In genomic region chr13:104984296-104984818, GRCh38 we compare ENCODE assay signal across 8 cellular contexts.
DNase-seq lines count a peak whose midpoint lies in the region; ATAC-seq and TF ChIP-seq lines count a peak whose summit lies in the region.

No MANE protein-coding gene starts in this region.

- no peaks in the 10 kb centered on the region for H3K9me3 Mint-ChIP-seq in activated CD8-positive, alpha-beta T cell treated with anti-CD3 and anti-CD28 coated beads, Interleukin-2, amount 10 ng/mL, durations not matched to agents 7 days and 5 days (ENCODE audit: insufficient read depth)

- ATAC-seq in GM21576 (IDR thresholded peaks at IDR 0.05; ENCODE audit: unreplicated experiment): peak; percentile 85
- peak; percentile 91 for ATAC-seq in activated CD8-positive, alpha-beta T cell treated with anti-CD3 and anti-CD28 coated beads, Interleukin-2, amount 10 ng/mL, durations not matched to agents 7 days and 5 days

- no peak for TF ChIP-seq CTCF in GM13977 (IDR thresholded peaks at IDR 0.05; ENCODE audit: extremely low read depth, insufficient read depth, missing control alignments)

- in situ Hi-C loops in GM13977 (cut with MboI; ENCODE audit: low pct_unique_long_range_greater_than_20kb, low sequenced_read_pairs, unreplicated experiment): loop anchor here (25.0 kb wide), 1 partner anchor 1578 kb away; the partner anchor contains the start of gene ARGLU1

- CTCF ChIA-PET in activated CD8-positive, alpha-beta T cell treated with anti-CD3 and anti-CD28 coated beads, Interleukin-2, amount 10 ng/mL, durations not matched to agents 7 days and 5 days (lab: Charles Lee): no interaction called here
- CTCF ChIA-PET in HEK293T (lab: Yijun Ruan, JAX): no interaction called here

- POLR2A ChIA-PET in activated CD8-positive, alpha-beta T cell treated with anti-CD3 and anti-CD28 coated beads, Interleukin-2, amount 10 ng/mL, durations not matched to agents 7 days and 5 days (lab: Charles Lee): no interaction called here
- POLR2A ChIA-PET in HEK293T (lab: Yijun Ruan, JAX): no interaction called here

- no peaks in the 10 kb centered on the region for H3K27me3 Mint-ChIP-seq in activated CD8-positive, alpha-beta T cell treated with anti-CD3 and anti-CD28 coated beads, Interleukin-2, amount 10 ng/mL, durations not matched to agents 7 days and 5 days (ENCODE audit: low read depth)

- peak overlapping the region; percentile 47 for H3K4me3 Mint-ChIP-seq in activated CD8-positive, alpha-beta T cell treated with anti-CD3 and anti-CD28 coated beads, Interleukin-2, amount 10 ng/mL, durations not matched to agents 7 days and 5 days

- peaks cover 19% of the 10 kb centered on the region for H3K4me1 Mint-ChIP-seq in activated CD8-positive, alpha-beta T cell treated with anti-CD3 and anti-CD28 coated beads, Interleukin-2, amount 10 ng/mL, durations not matched to agents 7 days and 5 days (ENCODE audit: low read depth)

- DNase-seq in GM13977 (ENCODE audit: low spot score): peak; percentile 7
- DNase-seq in KG1 (lab: John Stamatoyannopoulos, UW): peak; percentile 83
- peak; percentile 55 for DNase-seq in activated CD8-positive, alpha-beta T cell treated with anti-CD3 and anti-CD28 coated beads, Interleukin-2, amount 10 ng/mL, durations not matched to agents 7 days and 5 days
- peak; percentile 64 for DNase-seq in glomerular visceral epithelial cell (ENCODE audit: extremely low spot score)
- DNase-seq in stimulated activated CD8-positive, alpha-beta memory T cell treated with anti-CD3 and anti-CD28 coated beads, Interleukin-15, amount 100 ng/mL, for 48 hours (ENCODE audit: low read depth in 2 of 2): peak; percentile 7 to 13
- no peak for DNase-seq in D341Med (ENCODE audit: low spot score)
- no peak for DNase-seq in HEK293T (ENCODE audit: extremely low spot score)

- peaks cover 2% of the 10 kb centered on the region for H3K36me3 Mint-ChIP-seq in activated CD8-positive, alpha-beta T cell treated with anti-CD3 and anti-CD28 coated beads, Interleukin-2, amount 10 ng/mL, durations not matched to agents 7 days and 5 days (ENCODE audit: low read depth)

- peak overlapping the region; percentile 71 for H3K27ac Mint-ChIP-seq in activated CD8-positive, alpha-beta T cell treated with anti-CD3 and anti-CD28 coated beads, Interleukin-2, amount 10 ng/mL, durations not matched to agents 7 days and 5 days

TF ChIP-seq in HEK293T, 16 proteins besides CTCF, POLR2A, EP300 and RAD21:
- TF ChIP-seq FOXK2 (IDR thresholded peaks at IDR 0.05): no peak
- no peak for TF ChIP-seq FOXM1 (IDR thresholded peaks at IDR 0.05; ENCODE audit: borderline replicate concordance)
- no peak for TF ChIP-seq BHLHE40 (IDR thresholded peaks at IDR 0.05; ENCODE audit: borderline replicate concordance)
- TF ChIP-seq ZNF384 (IDR thresholded peaks at IDR 0.05): no peak
- no peak for TF ChIP-seq FOXA1 (IDR thresholded peaks at IDR 0.05)
- no peak for TF ChIP-seq PKNOX1 (IDR thresholded peaks at IDR 0.05)
- TF ChIP-seq LEF1 (IDR thresholded peaks at IDR 0.05; ENCODE audit: borderline replicate concordance): no peak
- no peak for TF ChIP-seq SP1 (IDR thresholded peaks at IDR 0.05)
- TF ChIP-seq CTBP1 (IDR thresholded peaks at IDR 0.05; ENCODE audit: borderline replicate concordance): no peak
- TF ChIP-seq TARDBP (IDR thresholded peaks at IDR 0.05): no peak

Comparison
In these comparisons a context has a peak if more than half of its experiments do, and no peak if none do; other contexts are left out.
1. DNase-seq: peak in GM13977 (single experiment), KG1 (single experiment), activated CD8-positive, alpha-beta T cell treated with anti-CD3 and anti-CD28 coated beads, Interleukin-2, amount 10 ng/mL, durations not matched to agents 7 days and 5 days (single experiment), glomerular visceral epithelial cell (single experiment) and stimulated activated CD8-positive, alpha-beta memory T cell treated with anti-CD3 and anti-CD28 coated beads, Interleukin-15, amount 100 ng/mL, for 48 hours (2 of 2); none in D341Med (single experiment) and HEK293T (single experiment).